In genomic region chr12:108691154-108691994, GRCh38 we compare ENCODE assay signal across 1 cellular context.
TF ChIP-seq lines count a peak whose summit lies in the region.

No MANE protein-coding gene starts in this region.

TF ChIP-seq in GM12878, 131 proteins besides CTCF, POLR2A, EP300 and RAD21 (continued from another document and continues in another):
- TF ChIP-seq, protein P1, sequence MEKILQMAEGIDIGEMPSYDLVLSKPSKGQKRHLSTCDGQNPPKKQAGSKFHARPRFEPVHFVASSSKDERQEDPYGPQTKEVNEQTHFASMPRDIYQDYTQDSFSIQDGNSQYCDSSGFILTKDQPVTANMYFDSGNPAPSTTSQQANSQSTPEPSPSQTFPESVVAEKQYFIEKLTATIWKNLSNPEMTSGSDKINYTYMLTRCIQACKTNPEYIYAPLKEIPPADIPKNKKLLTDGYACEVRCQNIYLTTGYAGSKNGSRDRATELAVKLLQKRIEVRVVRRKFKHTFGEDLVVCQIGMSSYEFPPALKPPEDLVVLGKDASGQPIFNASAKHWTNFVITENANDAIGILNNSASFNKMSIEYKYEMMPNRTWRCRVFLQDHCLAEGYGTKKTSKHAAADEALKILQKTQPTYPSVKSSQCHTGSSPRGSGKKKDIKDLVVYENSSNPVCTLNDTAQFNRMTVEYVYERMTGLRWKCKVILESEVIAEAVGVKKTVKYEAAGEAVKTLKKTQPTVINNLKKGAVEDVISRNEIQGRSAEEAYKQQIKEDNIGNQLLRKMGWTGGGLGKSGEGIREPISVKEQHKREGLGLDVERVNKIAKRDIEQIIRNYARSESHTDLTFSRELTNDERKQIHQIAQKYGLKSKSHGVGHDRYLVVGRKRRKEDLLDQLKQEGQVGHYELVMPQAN (conservative IDR thresholded peaks at IDR 0.05) = 0 out of 2 replicates have a peak, but pooled peaks have one; percentile 34
- TF ChIP-seq STAT1 (conservative IDR thresholded peaks at IDR 0.05) (no peak; the same call in 1 of the 2 replicates), CREM (IDR thresholded peaks at IDR 0.05; ENCODE audit: low read depth) (peak; percentile 43; the same call in 1 of the 2 replicates), GATAD2B (conservative IDR thresholded peaks at IDR 0.05; ENCODE audit: low read depth) (peak; percentile 21; the same call in 1 of the 2 replicates), POU2F2 (IDR thresholded peaks at IDR 0.05; ENCODE audit: borderline replicate concordance, low read depth, low read length) (peak; percentile 59; the same call in 1 of the 3 replicates), TAF1 (IDR thresholded peaks at IDR 0.05; ENCODE audit: borderline replicate concordance, low read depth, low read length) (peak; percentile 66; the same call in 1 of the 2 replicates), IKZF2 (IDR thresholded peaks at IDR 0.05) (peak in 1 of 2 experiments; percentile 40; a peak in 2 of 4 replicates), EZH2 (IDR thresholded peaks at IDR 0.05; ENCODE audit: borderline replicate concordance, control insufficient read depth, low read depth, low read length) (no peak), EED (IDR thresholded peaks at IDR 0.05; ENCODE audit: low read depth) (peak; percentile 52), E2F4 (IDR thresholded peaks at IDR 0.05; ENCODE audit: low read depth, low read length) (no peak), ETV6 (conservative IDR thresholded peaks at IDR 0.05 in 1 of 2, IDR thresholded peaks at IDR 0.05 in 1 of 2; ENCODE audit: borderline replicate concordance in 1 of 2, low read depth in 1 of 2) (0 out of 4 replicates have a peak, but pooled peaks of 1 of the 2 experiments have one; percentile 17), ZBTB40 (IDR thresholded peaks at IDR 0.05; ENCODE audit: borderline replicate concordance) (no peak), PML (IDR thresholded peaks at IDR 0.05; ENCODE audit: low read length) (0 out of 2 replicates have a peak, but pooled peaks have one; percentile 62), SMC3 (IDR thresholded peaks at IDR 0.05; ENCODE audit: borderline replicate concordance, low read length) (peak; percentile 20; the same call in 1 of the 2 replicates), KDM1A (IDR thresholded peaks at IDR 0.05; ENCODE audit: borderline replicate concordance) (no peak), JUNB (IDR thresholded peaks at IDR 0.05) (peak; percentile 38), DPF2 (IDR thresholded peaks at IDR 0.05) (peak; percentile 72; the same call in 1 of the 2 replicates), HDAC6 (IDR thresholded peaks at IDR 0.05; ENCODE audit: unreplicated experiment) (no peak), SMAD5 (IDR thresholded peaks at IDR 0.05; ENCODE audit: low read depth) (peak; percentile 37; the same call in 1 of the 2 replicates), JUND (IDR thresholded peaks at IDR 0.05; ENCODE audit: low read depth, low read length) (0 out of 2 replicates have a peak, but pooled peaks have one; percentile 31), ZBTB4 (CRISPR knock-in tag; IDR thresholded peaks at IDR 0.05) (no peak), LARP7 (IDR thresholded peaks at IDR 0.05) (peak; percentile 19; the same call in 1 of the 2 replicates), SRF (IDR thresholded peaks at IDR 0.05; ENCODE audit: low read depth in 2 of 2, low read length in 2 of 2) (peak; percentile 98 to 100)
- TF ChIP-seq, protein P2, sequence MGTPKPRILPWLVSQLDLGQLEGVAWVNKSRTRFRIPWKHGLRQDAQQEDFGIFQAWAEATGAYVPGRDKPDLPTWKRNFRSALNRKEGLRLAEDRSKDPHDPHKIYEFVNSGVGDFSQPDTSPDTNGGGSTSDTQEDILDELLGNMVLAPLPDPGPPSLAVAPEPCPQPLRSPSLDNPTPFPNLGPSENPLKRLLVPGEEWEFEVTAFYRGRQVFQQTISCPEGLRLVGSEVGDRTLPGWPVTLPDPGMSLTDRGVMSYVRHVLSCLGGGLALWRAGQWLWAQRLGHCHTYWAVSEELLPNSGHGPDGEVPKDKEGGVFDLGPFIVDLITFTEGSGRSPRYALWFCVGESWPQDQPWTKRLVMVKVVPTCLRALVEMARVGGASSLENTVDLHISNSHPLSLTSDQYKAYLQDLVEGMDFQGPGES (IDR thresholded peaks at IDR 0.05) = no peak
- TF ChIP-seq, protein P3, sequence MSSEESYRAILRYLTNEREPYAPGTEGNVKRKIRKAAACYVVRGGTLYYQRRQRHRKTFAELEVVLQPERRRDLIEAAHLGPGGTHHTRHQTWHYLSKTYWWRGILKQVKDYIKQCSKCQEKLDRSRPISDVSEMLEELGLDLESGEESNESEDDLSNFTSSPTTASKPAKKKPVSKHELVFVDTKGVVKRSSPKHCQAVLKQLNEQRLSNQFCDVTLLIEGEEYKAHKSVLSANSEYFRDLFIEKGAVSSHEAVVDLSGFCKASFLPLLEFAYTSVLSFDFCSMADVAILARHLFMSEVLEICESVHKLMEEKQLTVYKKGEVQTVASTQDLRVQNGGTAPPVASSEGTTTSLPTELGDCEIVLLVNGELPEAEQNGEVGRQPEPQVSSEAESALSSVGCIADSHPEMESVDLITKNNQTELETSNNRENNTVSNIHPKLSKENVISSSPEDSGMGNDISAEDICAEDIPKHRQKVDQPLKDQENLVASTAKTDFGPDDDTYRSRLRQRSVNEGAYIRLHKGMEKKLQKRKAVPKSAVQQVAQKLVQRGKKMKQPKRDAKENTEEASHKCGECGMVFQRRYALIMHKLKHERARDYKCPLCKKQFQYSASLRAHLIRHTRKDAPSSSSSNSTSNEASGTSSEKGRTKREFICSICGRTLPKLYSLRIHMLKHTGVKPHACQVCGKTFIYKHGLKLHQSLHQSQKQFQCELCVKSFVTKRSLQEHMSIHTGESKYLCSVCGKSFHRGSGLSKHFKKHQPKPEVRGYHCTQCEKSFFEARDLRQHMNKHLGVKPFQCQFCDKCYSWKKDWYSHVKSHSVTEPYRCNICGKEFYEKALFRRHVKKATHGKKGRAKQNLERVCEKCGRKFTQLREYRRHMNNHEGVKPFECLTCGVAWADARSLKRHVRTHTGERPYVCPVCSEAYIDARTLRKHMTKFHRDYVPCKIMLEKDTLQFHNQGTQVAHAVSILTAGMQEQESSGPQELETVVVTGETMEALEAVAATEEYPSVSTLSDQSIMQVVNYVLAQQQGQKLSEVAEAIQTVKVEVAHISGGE (CRISPR knock-in tag; IDR thresholded peaks at IDR 0.05) = no peak
- TF ChIP-seq, protein P4, sequence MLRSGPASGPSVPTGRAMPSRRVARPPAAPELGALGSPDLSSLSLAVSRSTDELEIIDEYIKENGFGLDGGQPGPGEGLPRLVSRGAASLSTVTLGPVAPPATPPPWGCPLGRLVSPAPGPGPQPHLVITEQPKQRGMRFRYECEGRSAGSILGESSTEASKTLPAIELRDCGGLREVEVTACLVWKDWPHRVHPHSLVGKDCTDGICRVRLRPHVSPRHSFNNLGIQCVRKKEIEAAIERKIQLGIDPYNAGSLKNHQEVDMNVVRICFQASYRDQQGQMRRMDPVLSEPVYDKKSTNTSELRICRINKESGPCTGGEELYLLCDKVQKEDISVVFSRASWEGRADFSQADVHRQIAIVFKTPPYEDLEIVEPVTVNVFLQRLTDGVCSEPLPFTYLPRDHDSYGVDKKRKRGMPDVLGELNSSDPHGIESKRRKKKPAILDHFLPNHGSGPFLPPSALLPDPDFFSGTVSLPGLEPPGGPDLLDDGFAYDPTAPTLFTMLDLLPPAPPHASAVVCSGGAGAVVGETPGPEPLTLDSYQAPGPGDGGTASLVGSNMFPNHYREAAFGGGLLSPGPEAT (IDR thresholded peaks at IDR 0.05; ENCODE audit: low read depth) = peak; percentile 35; the same call in 1 of the 2 replicates
- TF ChIP-seq, protein P5, sequence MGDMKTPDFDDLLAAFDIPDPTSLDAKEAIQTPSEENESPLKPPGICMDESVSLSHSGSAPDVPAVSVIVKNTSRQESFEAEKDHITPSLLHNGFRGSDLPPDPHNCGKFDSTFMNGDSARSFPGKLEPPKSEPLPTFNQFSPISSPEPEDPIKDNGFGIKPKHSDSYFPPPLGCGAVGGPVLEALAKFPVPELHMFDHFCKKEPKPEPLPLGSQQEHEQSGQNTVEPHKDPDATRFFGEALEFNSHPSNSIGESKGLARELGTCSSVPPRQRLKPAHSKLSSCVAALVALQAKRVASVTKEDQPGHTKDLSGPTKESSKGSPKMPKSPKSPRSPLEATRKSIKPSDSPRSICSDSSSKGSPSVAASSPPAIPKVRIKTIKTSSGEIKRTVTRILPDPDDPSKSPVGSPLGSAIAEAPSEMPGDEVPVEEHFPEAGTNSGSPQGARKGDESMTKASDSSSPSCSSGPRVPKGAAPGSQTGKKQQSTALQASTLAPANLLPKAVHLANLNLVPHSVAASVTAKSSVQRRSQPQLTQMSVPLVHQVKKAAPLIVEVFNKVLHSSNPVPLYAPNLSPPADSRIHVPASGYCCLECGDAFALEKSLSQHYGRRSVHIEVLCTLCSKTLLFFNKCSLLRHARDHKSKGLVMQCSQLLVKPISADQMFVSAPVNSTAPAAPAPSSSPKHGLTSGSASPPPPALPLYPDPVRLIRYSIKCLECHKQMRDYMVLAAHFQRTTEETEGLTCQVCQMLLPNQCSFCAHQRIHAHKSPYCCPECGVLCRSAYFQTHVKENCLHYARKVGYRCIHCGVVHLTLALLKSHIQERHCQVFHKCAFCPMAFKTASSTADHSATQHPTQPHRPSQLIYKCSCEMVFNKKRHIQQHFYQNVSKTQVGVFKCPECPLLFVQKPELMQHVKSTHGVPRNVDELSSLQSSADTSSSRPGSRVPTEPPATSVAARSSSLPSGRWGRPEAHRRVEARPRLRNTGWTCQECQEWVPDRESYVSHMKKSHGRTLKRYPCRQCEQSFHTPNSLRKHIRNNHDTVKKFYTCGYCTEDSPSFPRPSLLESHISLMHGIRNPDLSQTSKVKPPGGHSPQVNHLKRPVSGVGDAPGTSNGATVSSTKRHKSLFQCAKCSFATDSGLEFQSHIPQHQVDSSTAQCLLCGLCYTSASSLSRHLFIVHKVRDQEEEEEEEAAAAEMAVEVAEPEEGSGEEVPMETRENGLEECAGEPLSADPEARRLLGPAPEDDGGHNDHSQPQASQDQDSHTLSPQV (IDR thresholded peaks at IDR 0.05) = no peak
- TF ChIP-seq, protein P6, sequence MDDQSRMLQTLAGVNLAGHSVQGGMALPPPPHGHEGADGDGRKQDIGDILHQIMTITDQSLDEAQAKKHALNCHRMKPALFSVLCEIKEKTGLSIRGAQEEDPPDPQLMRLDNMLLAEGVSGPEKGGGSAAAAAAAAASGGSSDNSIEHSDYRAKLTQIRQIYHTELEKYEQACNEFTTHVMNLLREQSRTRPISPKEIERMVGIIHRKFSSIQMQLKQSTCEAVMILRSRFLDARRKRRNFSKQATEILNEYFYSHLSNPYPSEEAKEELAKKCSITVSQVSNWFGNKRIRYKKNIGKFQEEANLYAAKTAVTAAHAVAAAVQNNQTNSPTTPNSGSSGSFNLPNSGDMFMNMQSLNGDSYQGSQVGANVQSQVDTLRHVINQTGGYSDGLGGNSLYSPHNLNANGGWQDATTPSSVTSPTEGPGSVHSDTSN (IDR thresholded peaks at IDR 0.05; ENCODE audit: insufficient replicate concordance, low read depth, low read length) = peak; percentile 3
- TF ChIP-seq, protein P7, sequence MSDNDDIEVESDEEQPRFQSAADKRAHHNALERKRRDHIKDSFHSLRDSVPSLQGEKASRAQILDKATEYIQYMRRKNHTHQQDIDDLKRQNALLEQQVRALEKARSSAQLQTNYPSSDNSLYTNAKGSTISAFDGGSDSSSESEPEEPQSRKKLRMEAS (IDR thresholded peaks at IDR 0.05; ENCODE audit: low read depth, low read length) = peak; percentile 20; the same call in 1 of the 2 replicates
